Comparison of ENCODE assay signal across 24 cellular contexts in the genomic region with DNA sequence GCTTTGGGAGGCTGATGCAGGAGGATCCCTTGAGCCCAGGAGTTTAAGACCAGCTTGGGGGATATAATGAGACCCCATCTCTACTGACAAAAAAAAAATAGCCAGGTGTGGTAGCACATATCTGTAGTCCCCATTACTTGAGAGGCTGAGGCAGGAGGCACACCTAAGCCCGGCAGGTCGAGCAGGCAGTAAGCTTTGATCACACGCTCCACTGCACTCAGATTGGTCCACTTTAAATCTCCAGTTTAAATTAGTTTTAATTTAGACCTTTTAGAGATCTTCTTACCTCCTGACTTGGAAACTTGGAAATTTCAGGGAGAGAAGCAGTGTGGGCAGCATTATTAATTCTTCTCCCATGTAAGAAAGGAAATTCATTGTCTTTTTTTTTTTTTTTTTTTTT. TPM values are rescaled to one million over a fixed set of nuclear protein-coding genes. Genes with fewer than 3 reads are reported as not detected.
DNase-seq lines count a peak whose midpoint lies in the region; ATAC-seq and TF ChIP-seq lines count a peak whose summit lies in the region.
"Had no signal": no experiment of that assay in that cellular context is flagged by ENCODE, and none has a peak within 500 bp of the region (broad histone marks: within the 10 kb centered on the region; RNA-seq: fewer than 3 reads in every experiment).

No MANE protein-coding gene starts in this region.

- DNase-seq in HCT116 (ENCODE audit: low read depth, low spot score) (peak; percentile 19), RWPE2 (ENCODE audit: low spot score) (no peak), fibroblast of lung (ENCODE audit: low read depth in 2 of 2) (no peak), renal cortical epithelial cell (ENCODE audit: low read depth) (peak; percentile 54), putamen (ENCODE audit: low spot score) (no peak), amygdala (lab: John Stamatoyannopoulos, UW) (no peak), retina (no peak), SW 1271 (lab: John Stamatoyannopoulos, UW) (no peak)
- DNase-seq: activated CD4-positive, alpha-beta T cell treated with anti-CD3 and anti-CD28 coated beads, Interleukin-2, amount 10 ng/mL, durations not matched to agents 7 days and 5 days; CD4-positive, CD25-positive, alpha-beta regulatory T cell; cerebellar nuclear complex; DMS 273 treated with DMSO at 0.1 percent for 48 hours; natural killer cell; NCI-H1105 treated with DMSO at 0.1 percent for 48 hours; NCI-H524; posterior cingulate gyrus; T-helper 1 cell had no signal

- peak overlapping the region; percentile 61 for H3K9ac ChIP-seq in HCT116 (ENCODE audit: low read length)
- H3K9ac ChIP-seq in fibroblast of lung (ENCODE audit: insufficient read depth, low read length), result no peak overlapping the region

- RAD21 ChIA-PET in HCT116 (lab: Charles Lee; ENCODE audit: low non-redundant PET in 1 of 2, low total read pairs in 2 of 2, uncharacterized antibody in 2 of 2, unreplicated experiment in 2 of 2), result interaction anchor here in 1 of 2 experiments (0.7 kb wide), 1 partner anchor 208 kb away, joined by 3 read pairs; no protein-coding TSS in a partner anchor

- intact Hi-C loops in HCT116 (cut with micrococcal nuclease), result no loop called here

- H3K27ac ChIP-seq in HCT116 (ENCODE audit: low read depth, low read length) (peak overlapping the region; percentile 80; the same call in 1 of the 2 replicates), RWPE2 (ENCODE audit: poor library complexity, severe bottlenecking) (peak overlapping the region; percentile 97), fibroblast of lung (ENCODE audit: insufficient read depth, low read length) (peak overlapping the region; percentile 54)
- H3K27ac ChIP-seq: ascending aorta, suprapubic skin, VCaP had no signal

- 0 out of 4 replicates have a peak, but pooled peaks cover 0 to 5% of the 10 kb centered on the region in 2 experiments for H3K9me3 ChIP-seq in HCT116 (ENCODE audit: control insufficient read depth in 1 of 2, insufficient read depth in 1 of 2, low read depth in 1 of 2, low read length in 2 of 2)
- peaks cover 4% of the 10 kb centered on the region for H3K9me3 ChIP-seq in RWPE2 (ENCODE audit: severe bottlenecking)
- H3K9me3 ChIP-seq in fibroblast of lung (ENCODE audit: control insufficient read depth, insufficient read depth, low read depth, low read length), result no peaks in the 10 kb centered on the region
- H3K9me3 ChIP-seq: ascending aorta had no signal

- peak overlapping the region; percentile 38 to 57 for H3K4me3 ChIP-seq in HCT116 (replicated peaks in 1 of 2; ENCODE audit: low read depth in 1 of 2, low read length in 2 of 2)
- no peak overlapping the region for H3K4me3 ChIP-seq in RWPE2 (ENCODE audit: severe bottlenecking)
- no peak overlapping the region for H3K4me3 ChIP-seq in fibroblast of lung (replicated peaks in 1 of 4; ENCODE audit: control extremely low read depth in 1 of 4, insufficient read depth in 1 of 4, low read depth in 3 of 4, low read length in 4 of 4)
- H3K4me3 ChIP-seq: ascending aorta, esophagus muscularis mucosa, gastroesophageal sphincter, suprapubic skin had no signal

- no peaks in the 10 kb centered on the region for H3K36me3 ChIP-seq in HCT116 (ENCODE audit: control insufficient read depth in 1 of 2, insufficient read depth in 2 of 2, low read length in 2 of 2)
- H3K36me3 ChIP-seq in RWPE2 (ENCODE audit: low read depth), result no peaks in the 10 kb centered on the region
- H3K36me3 ChIP-seq in fibroblast of lung (ENCODE audit: control insufficient read depth, insufficient read depth, low read length), result no peaks in the 10 kb centered on the region
- H3K36me3 ChIP-seq: ascending aorta, esophagus muscularis mucosa, gastroesophageal sphincter, suprapubic skin had no signal

- no peak for TF ChIP-seq RAD21 in HCT116 (IDR thresholded peaks at IDR 0.05; ENCODE audit: low read depth)

- peak overlapping the region; percentile 86 for H3K4me2 ChIP-seq in HCT116 (ENCODE audit: low read length)
- H3K4me2 ChIP-seq in fibroblast of lung (ENCODE audit: extremely low read depth, insufficient read depth, low read length), result peak overlapping the region; percentile 11

- no peaks in the 10 kb centered on the region for H3K27me3 ChIP-seq in HCT116 (ENCODE audit: insufficient read depth, low read length)
- H3K27me3 ChIP-seq in RWPE2 (ENCODE audit: insufficient read depth, poor library complexity, severe bottlenecking), result no peaks in the 10 kb centered on the region
- no peaks in the 10 kb centered on the region for H3K27me3 ChIP-seq in fibroblast of lung (ENCODE audit: control insufficient read depth, insufficient read depth, low read length)
- H3K27me3 ChIP-seq: ascending aorta, esophagus muscularis mucosa, gastroesophageal sphincter, suprapubic skin had no signal

- BruUV-seq in HCT116 (replicated peaks; lab: Mats Ljungman, UMichigan), result no TSS peak

- H2AFZ ChIP-seq in HCT116 (ENCODE audit: low read depth, low read length, poor library complexity, severe bottlenecking), result peak overlapping the region; percentile 3
- H2AFZ ChIP-seq in fibroblast of lung (ENCODE audit: low read length), result no peak overlapping the region

- TF ChIP-seq CTCF in HCT116 (IDR thresholded peaks at IDR 0.05 in 2 of 3, conservative IDR thresholded peaks at IDR 0.05 in 1 of 3; ENCODE audit: borderline replicate concordance in 1 of 3, insufficient read depth in 1 of 3, low read depth in 2 of 3, low read length in 2 of 3) (no peak), RWPE2 (IDR thresholded peaks at IDR 0.05; ENCODE audit: poor library complexity, severe bottlenecking) (no peak), fibroblast of lung (conservative IDR thresholded peaks at IDR 0.05 in 1 of 2, IDR thresholded peaks at IDR 0.05 in 1 of 2; ENCODE audit: low read depth in 1 of 2, low read length in 2 of 2) (no peak)

- H4K20me1 ChIP-seq in HCT116 (ENCODE audit: insufficient read depth) (no peaks in the 10 kb centered on the region), fibroblast of lung (ENCODE audit: control insufficient read depth, extremely low read depth, insufficient read depth, low read length) (no peaks in the 10 kb centered on the region)

- POLR2A ChIA-PET in HCT116 (lab: Charles Lee), result interaction anchor here (0.7 to 1.0 kb wide), 2 partner anchors 8 to 14 kb away, joined by 3 read pairs; no protein-coding TSS in a partner anchor

- TF ChIP-seq POLR2A in HCT116 (IDR thresholded peaks at IDR 0.05; ENCODE audit: borderline replicate concordance, extremely low read depth, insufficient read depth, insufficient read length), result no peak

- CTCF ChIA-PET in HCT116 (lab: Charles Lee), result interaction anchor here (0.7 kb wide), 2 partner anchors 13 to 198 kb away, joined by 3 read pairs; no protein-coding TSS in a partner anchor

- no peaks in the 10 kb centered on the region for H3K9me2 ChIP-seq in HCT116 (ENCODE audit: insufficient read depth)

- H3K4me1 ChIP-seq in HCT116 (ENCODE audit: control insufficient read depth in 1 of 2, insufficient read depth in 2 of 2, low read length in 2 of 2), result peaks cover 22 to 36% of the 10 kb centered on the region in 2 experiments
- H3K4me1 ChIP-seq in RWPE2 (ENCODE audit: insufficient read depth, poor library complexity, severe bottlenecking), result peaks cover 16% of the 10 kb centered on the region
- peaks cover 21% of the 10 kb centered on the region for H3K4me1 ChIP-seq in fibroblast of lung (ENCODE audit: control insufficient read depth, extremely low read depth, insufficient read depth, low read length)
- H3K4me1 ChIP-seq: ascending aorta, suprapubic skin had no signal

- ATAC-seq in HCT116 (peak; percentile 71), RWPE2 (ENCODE audit: low read depth) (no peak)
- ATAC-seq: natural killer cell; stimulated activated memory B cell treated with anti-CD40 and anti-IgM and Interleukin-4, amounts not matched to agents 10 μg/mL and 1 μg/mL and 100 μg/mL, for 72 hours had no signal

- no peaks in the 10 kb centered on the region for H3K79me2 ChIP-seq in HCT116 (ENCODE audit: insufficient read depth, low read length)
- H3K79me2 ChIP-seq in fibroblast of lung (ENCODE audit: control insufficient read depth, insufficient read depth, low read length), result no peaks in the 10 kb centered on the region

TF ChIP-seq in HCT116, 20 proteins besides CTCF, POLR2A, EP300 and RAD21:
- TF ChIP-seq ZNF274 (IDR thresholded peaks at IDR 0.05; ENCODE audit: low read depth, low read length) (no peak), EGR1 (IDR thresholded peaks at IDR 0.05; ENCODE audit: low read depth) (no peak)
- TF ChIP-seq, protein P1, sequence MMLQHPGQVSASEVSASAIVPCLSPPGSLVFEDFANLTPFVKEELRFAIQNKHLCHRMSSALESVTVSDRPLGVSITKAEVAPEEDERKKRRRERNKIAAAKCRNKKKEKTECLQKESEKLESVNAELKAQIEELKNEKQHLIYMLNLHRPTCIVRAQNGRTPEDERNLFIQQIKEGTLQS (IDR thresholded peaks at IDR 0.05), result no peak
TF ChIP-seq in HCT116: peak in this region for 0.

RNA-seq across cellular contexts. Expression of a gene that starts 16.8 kb away (rescaled TPM):
- total RNA-seq in HCT116 (2021; ENCODE audit: unreplicated experiment), result 2.5 TPM
- 1.4 and 2.0 TPM in 2 replicates for polyA plus RNA-seq in HCT116 (2012)
- 3.6 and 13.7 TPM in 2 replicates for total RNA-seq in fibroblast of lung
- 7.3 and 8.2 TPM in 2 replicates for polyA plus RNA-seq in fibroblast of lung
- polyA plus RNA-seq in fibroblast of lung (2012), result 4.7 and 5.1 TPM in 2 replicates
- polyA minus RNA-seq in fibroblast of lung (ENCODE audit: low replicate concordance), result 0.82 and 0.93 TPM in 2 replicates
- total RNA-seq in renal cortical epithelial cell, result 159 and 549 TPM in 2 replicates
- total RNA-seq: activated CD4-positive, alpha-beta T cell treated with anti-CD3 and anti-CD28 coated beads, Interleukin-2, amount 10 ng/mL, durations not matched to agents 7 days and 5 days; activated T-helper 1 cell treated with anti-CD3 and anti-CD28 coated beads, Interleukin-12 subunit alpha, Interleukin-12 subunit beta, Interleukin-2, Interleukin-4 antibody, amounts not matched to agents 30 ng/mL and 10 ng/mL and 1 ng/mL, durations not matched to agents 14 hours and 24 hours and 36 hours had no signal
- polyA plus RNA-seq: CD4-positive, CD25-positive, alpha-beta regulatory T cell had no signal

Comparison
In these comparisons a context has a peak if more than half of its experiments do, and no peak if none do; other contexts are left out.
1. DNase-seq: peak in HCT116 (single experiment) and renal cortical epithelial cell (single experiment); none in RWPE2 (single experiment), fibroblast of lung (0 of 2), putamen (single experiment), amygdala (0 of 56), retina (single experiment) and SW 1271 (0 of 2).
2. H3K4me3 ChIP-seq: peak in HCT116 (2 of 2); none in RWPE2 (single experiment) and fibroblast of lung (0 of 4).
3. RNA of a gene that starts 16.8 kb away (total RNA-seq): 159 to 549 TPM in renal cortical epithelial cell; 3.6 to 13.7 TPM in fibroblast of lung and 2.5 TPM in HCT116 (single experiment); every median in the first group is over 10 times any median in the second.
4. Peak in every context shown above with its lines, with median percentiles within 50 percentile points of each other: H3K27ac ChIP-seq.